Comparison of ENCODE assay signal across 8 cellular contexts in the genomic region with DNA sequence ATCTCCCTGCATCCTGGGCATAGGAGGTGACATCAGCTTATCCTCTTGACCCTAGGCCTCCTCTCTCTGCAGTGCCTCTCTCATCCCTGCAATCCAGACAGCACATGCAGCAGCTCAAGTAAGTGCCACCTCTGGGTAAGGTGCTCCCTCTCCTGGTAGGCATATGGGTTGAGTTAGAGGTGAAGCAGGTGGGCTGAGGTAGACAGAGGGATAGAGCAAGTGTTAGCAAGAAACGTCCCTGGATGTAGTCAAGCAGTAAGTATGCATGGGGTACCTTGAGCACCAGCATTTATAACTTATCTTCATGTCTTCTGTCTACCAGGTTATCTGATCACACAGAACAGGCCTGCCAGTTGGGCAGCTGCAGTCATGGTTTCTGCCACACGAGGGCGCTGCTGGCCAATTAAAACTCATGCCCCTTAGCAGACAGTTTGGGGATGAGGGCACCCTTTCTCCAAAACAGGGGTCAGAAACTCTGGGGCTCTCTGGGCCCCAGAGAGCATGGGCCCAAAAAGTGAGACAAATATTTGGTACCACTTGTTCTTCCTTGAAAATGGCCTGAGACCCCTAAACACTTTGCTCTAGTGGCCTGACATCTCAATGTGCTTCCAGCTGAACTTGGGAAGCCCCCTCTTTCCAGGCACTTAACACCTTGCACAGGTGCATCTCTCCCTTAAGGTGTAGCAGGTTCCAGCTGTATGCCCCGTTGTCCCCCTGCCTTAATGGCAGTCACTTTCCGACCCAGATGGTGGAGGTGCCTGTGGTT. TPM values are rescaled to one million over a fixed set of nuclear protein-coding genes. Genes with fewer than 3 reads are reported as not detected.
DNase-seq lines count a peak whose midpoint lies in the region; ATAC-seq and TF ChIP-seq lines count a peak whose summit lies in the region.

No MANE protein-coding gene starts in this region.

- DNase-seq in C1 segment of cervical spinal cord (lab: John Stamatoyannopoulos, UW) (peak in 8 of 14 donors; percentile 4 to 44 (median 18)), HEK293T (ENCODE audit: extremely low spot score) (peak; percentile 70), RPMI7951 (ENCODE audit: low read depth) (peak; percentile 26), type B pancreatic cell (ENCODE audit: extremely low spot score, unreplicated experiment) (peak; percentile 79)
- peak; percentile 59 for DNase-seq in activated effector memory CD4-positive, alpha-beta T cell treated with Interleukin-2 at 50 U/mL for 16 hours

- CTCF ChIA-PET in HEK293T (lab: Yijun Ruan, JAX) = interaction anchor here (0.6 to 3.2 kb wide), 11 partner anchors 8 to 345 kb away, joined by 3 to 42 read pairs (median 4); no protein-coding TSS in a partner anchor

- H3K36me3 Mint-ChIP-seq in type B pancreatic cell = peaks cover 7% of the 10 kb centered on the region

- no peaks in the 10 kb centered on the region for H3K4me1 Mint-ChIP-seq in type B pancreatic cell (ENCODE audit: unreplicated experiment)

- 0 to 15% methylated on average over 3 to 4 of the region's 5 CpGs for WGBS in gastroesophageal sphincter (ENCODE audit: low coverage in 1 of 2), 2 donors

- peaks cover 0 to 21% (median 10%) of the 10 kb centered on the region in 3 donors for H3K4me1 ChIP-seq in gastroesophageal sphincter
- H3K4me1 ChIP-seq in parathyroid adenoma = no peaks in the 10 kb centered on the region

- no peaks in the 10 kb centered on the region for H3K27me3 Mint-ChIP-seq in type B pancreatic cell

- H3K9me3 Mint-ChIP-seq in type B pancreatic cell = no peaks in the 10 kb centered on the region

- POLR2A ChIA-PET in HEK293T (lab: Yijun Ruan, JAX) = interaction anchor here (0.6 to 1.1 kb wide), 4 partner anchors 46 to 207 kb away, joined by 3 to 5 read pairs (median 4); no protein-coding TSS in a partner anchor

- no peak overlapping the region for H3K4me3 ChIP-seq in gastroesophageal sphincter
- H3K4me3 ChIP-seq in parathyroid adenoma (ENCODE audit: low read depth, low read length) = no peak overlapping the region

- peaks cover 0 to 89% of the 10 kb centered on the region in 2 donors for H3K36me3 ChIP-seq in gastroesophageal sphincter
- no peaks in the 10 kb centered on the region for H3K36me3 ChIP-seq in parathyroid adenoma (ENCODE audit: control insufficient read depth, insufficient read depth, low read length)

- H3K4me2 ChIP-seq in parathyroid adenoma (ENCODE audit: low read length) = no peak overlapping the region

- no peak overlapping the region for H3K27ac ChIP-seq in gastroesophageal sphincter
- H3K27ac ChIP-seq in parathyroid adenoma = no peak overlapping the region

- no peak overlapping the region for H3K4me3 Mint-ChIP-seq in type B pancreatic cell

- TF ChIP-seq CTCF in gastroesophageal sphincter (IDR thresholded peaks at IDR 0.05) (peak; percentile 72 to 89 (median 81)), parathyroid adenoma (IDR thresholded peaks at IDR 0.05) (peak; percentile 87), type B pancreatic cell (conservative IDR thresholded peaks at IDR 0.05) (peak; percentile 97)

- H3K79me2 ChIP-seq in parathyroid adenoma = no peaks in the 10 kb centered on the region

- no peak for TF ChIP-seq POLR2A in gastroesophageal sphincter (IDR thresholded peaks at IDR 0.05)

- H3K9me3 ChIP-seq in gastroesophageal sphincter (no peaks in the 10 kb centered on the region), parathyroid adenoma (ENCODE audit: control insufficient read depth, low read length) (no peaks in the 10 kb centered on the region)

- ATAC-seq in gastroesophageal sphincter (peak; percentile 58), HG02610 (IDR thresholded peaks at IDR 0.05; ENCODE audit: unreplicated experiment) (no peak)

- H2AFZ ChIP-seq in parathyroid adenoma = no peak overlapping the region

- H3K27me3 ChIP-seq in gastroesophageal sphincter (no peaks in the 10 kb centered on the region), parathyroid adenoma (ENCODE audit: control insufficient read depth, insufficient read depth, low read length) (no peaks in the 10 kb centered on the region)

- H3K9ac ChIP-seq in parathyroid adenoma = no peak overlapping the region

- TF ChIP-seq EP300 in gastroesophageal sphincter (IDR thresholded peaks at IDR 0.05) = no peak

- no peak overlapping the region for H3K27ac Mint-ChIP-seq in type B pancreatic cell

TF ChIP-seq in HEK293T, 16 proteins besides CTCF, POLR2A, EP300 and RAD21:
- TF ChIP-seq ARNT (IDR thresholded peaks at IDR 0.05) (no peak), CTBP1 (IDR thresholded peaks at IDR 0.05; ENCODE audit: borderline replicate concordance) (no peak), FOXA1 (IDR thresholded peaks at IDR 0.05) (no peak), ZNF384 (IDR thresholded peaks at IDR 0.05) (no peak), TARDBP (IDR thresholded peaks at IDR 0.05) (no peak), SUZ12 (IDR thresholded peaks at IDR 0.05) (no peak), L3MBTL2 (conservative IDR thresholded peaks at IDR 0.05) (no peak), BHLHE40 (IDR thresholded peaks at IDR 0.05; ENCODE audit: borderline replicate concordance) (no peak), FOXM1 (IDR thresholded peaks at IDR 0.05; ENCODE audit: borderline replicate concordance) (no peak), HDGF (IDR thresholded peaks at IDR 0.05; ENCODE audit: borderline replicate concordance) (no peak), FOXK2 (IDR thresholded peaks at IDR 0.05) (no peak), LEF1 (IDR thresholded peaks at IDR 0.05; ENCODE audit: borderline replicate concordance) (no peak), ELF4 (IDR thresholded peaks at IDR 0.05) (no peak), SP1 (IDR thresholded peaks at IDR 0.05) (no peak), NFRKB (IDR thresholded peaks at IDR 0.05) (no peak)
- TF ChIP-seq, protein P1, sequence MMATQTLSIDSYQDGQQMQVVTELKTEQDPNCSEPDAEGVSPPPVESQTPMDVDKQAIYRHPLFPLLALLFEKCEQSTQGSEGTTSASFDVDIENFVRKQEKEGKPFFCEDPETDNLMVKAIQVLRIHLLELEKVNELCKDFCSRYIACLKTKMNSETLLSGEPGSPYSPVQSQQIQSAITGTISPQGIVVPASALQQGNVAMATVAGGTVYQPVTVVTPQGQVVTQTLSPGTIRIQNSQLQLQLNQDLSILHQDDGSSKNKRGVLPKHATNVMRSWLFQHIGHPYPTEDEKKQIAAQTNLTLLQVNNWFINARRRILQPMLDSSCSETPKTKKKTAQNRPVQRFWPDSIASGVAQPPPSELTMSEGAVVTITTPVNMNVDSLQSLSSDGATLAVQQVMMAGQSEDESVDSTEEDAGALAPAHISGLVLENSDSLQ (IDR thresholded peaks at IDR 0.05) = no peak

RNA-seq across cellular contexts. Expression of a gene that starts 59.8 kb away (rescaled TPM):
- not detected in 2 replicates for total RNA-seq in RPMI7951 (2014; rRNA removed; shearing (Covaris generic))
- not detected for total RNA-seq in gastroesophageal sphincter
- not detected in 2 replicates for total RNA-seq in type B pancreatic cell (ENCODE audit: low replicate concordance)

Comparison
In these comparisons a context has a peak if more than half of its experiments do, and no peak if none do; other contexts are left out.
1. DNase-seq: peak in every context shown above with its lines; median percentile 79 in type B pancreatic cell; 70 in HEK293T; 59 in activated effector memory CD4-positive, alpha-beta T cell treated with Interleukin-2 at 50 U/mL for 16 hours; 26 in RPMI7951; 18 in C1 segment of cervical spinal cord.